In the genomic region with DNA sequence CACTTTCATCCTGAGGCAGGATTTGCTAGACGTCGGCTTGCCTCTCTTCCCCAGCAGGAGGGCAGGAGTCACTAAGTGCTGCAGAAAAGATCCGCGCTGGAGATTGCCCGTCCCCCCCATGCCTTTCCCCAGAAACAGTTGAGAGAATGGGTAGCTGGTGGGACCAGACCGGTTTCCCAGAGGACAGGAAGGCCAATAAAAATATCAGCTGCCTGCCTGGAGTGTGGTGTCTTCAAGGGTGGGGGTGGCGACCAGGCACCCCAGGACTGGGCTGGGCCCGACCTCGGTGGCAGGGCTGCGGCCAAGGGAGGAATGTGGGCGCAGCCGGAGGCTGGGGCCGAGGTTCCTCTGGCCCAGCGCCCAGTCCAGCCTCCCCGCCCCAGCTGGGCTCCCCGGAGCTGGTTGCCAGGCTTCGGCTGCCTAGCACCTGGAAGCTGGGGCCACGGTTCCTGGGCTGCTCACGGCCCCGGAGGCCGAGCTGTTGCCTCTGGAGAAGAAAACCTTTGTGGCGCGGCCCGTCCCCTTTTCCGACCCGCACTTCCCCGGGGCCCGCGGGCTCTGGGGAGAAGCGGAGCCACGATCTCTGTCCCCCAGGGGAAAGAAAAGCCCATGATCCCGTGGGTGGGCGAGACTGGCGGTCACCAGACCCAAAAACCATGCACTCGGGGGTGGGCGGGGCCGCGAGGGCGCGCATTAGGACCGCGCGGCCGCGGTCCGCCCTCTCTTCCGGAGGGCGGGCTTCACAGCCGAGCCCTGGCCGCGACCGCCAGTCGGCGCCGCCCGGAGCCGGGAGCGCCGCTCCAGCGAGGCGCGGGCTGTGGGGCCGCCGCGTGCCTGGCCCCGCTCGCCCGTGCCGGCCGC, we compare ENCODE assay signal across 1 cellular context.
TF ChIP-seq lines count a peak whose summit lies in the region.

A gene with protein sequence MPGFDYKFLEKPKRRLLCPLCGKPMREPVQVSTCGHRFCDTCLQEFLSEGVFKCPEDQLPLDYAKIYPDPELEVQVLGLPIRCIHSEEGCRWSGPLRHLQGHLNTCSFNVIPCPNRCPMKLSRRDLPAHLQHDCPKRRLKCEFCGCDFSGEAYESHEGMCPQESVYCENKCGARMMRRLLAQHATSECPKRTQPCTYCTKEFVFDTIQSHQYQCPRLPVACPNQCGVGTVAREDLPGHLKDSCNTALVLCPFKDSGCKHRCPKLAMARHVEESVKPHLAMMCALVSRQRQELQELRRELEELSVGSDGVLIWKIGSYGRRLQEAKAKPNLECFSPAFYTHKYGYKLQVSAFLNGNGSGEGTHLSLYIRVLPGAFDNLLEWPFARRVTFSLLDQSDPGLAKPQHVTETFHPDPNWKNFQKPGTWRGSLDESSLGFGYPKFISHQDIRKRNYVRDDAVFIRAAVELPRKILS (plus strand): TSS at position 769 of the 861 bp plus-strand sequence. CDS start 102 bp downstream, outside the sequence.

TF ChIP-seq in H1, 55 proteins besides CTCF, POLR2A, EP300 and RAD21 (continued from another document):
- TF ChIP-seq ZNF274 (IDR thresholded peaks at IDR 0.05; ENCODE audit: borderline replicate concordance, extremely low read depth, low read length) (no peak), TAF1 (IDR thresholded peaks at IDR 0.05; ENCODE audit: low read depth, low read length) (peak; percentile 93), CTBP2 (IDR thresholded peaks at IDR 0.05; ENCODE audit: borderline replicate concordance, insufficient read depth, insufficient read length, low read length) (no peak), BRCA1 (IDR thresholded peaks at IDR 0.05; ENCODE audit: low read depth, low read length) (no peak), TAF7 (optimal IDR thresholded peaks at IDR 0.05; ENCODE audit: borderline replicate concordance, low read depth, low read length) (peak; percentile 82), SAP30 (IDR thresholded peaks at IDR 0.05; ENCODE audit: insufficient read depth, insufficient replicate concordance, low read length) (no peak), RFX5 (IDR thresholded peaks at IDR 0.05; ENCODE audit: borderline replicate concordance, low read depth, low read length) (no peak), CREB1 (IDR thresholded peaks at IDR 0.05) (no peak; the same call in 1 of the 2 replicates)
